Comparison of ENCODE assay signal across 29 cellular contexts in genomic region chr2:74822771-74823283, GRCh38. TPM values are rescaled to one million over a fixed set of nuclear protein-coding genes. Genes with fewer than 3 reads are reported as not detected.
DNase-seq lines count a peak whose midpoint lies in the region; ATAC-seq, FAIRE-seq and TF ChIP-seq lines count a peak whose summit lies in the region.
"Had no signal": no experiment of that assay in that cellular context is flagged by ENCODE, and none has a peak within 500 bp of the region (broad histone marks: within the 10 kb centered on the region; RNA-seq: fewer than 3 reads in every experiment).

No MANE protein-coding gene starts in this region.

- no peak overlapping the region for H3K4me3 Mint-ChIP-seq in activated naive CD8-positive, alpha-beta T cell treated with anti-CD3 and anti-CD28 coated beads, Interleukin-2, amount 50 U/mL, for 24 hours
- H3K4me3 Mint-ChIP-seq: activated naive CD8-positive, alpha-beta T cell treated with anti-CD3 and anti-CD28 coated beads, Interleukin-2, amount 10 ng/mL, durations not matched to agents 7 days and 5 days had no signal

- no peak overlapping the region for H3K27ac Mint-ChIP-seq in activated naive CD8-positive, alpha-beta T cell treated with anti-CD3 and anti-CD28 coated beads, Interleukin-2, amount 50 U/mL, for 24 hours
- H3K27ac Mint-ChIP-seq: activated naive CD8-positive, alpha-beta T cell treated with anti-CD3 and anti-CD28 coated beads, Interleukin-2, amount 10 ng/mL, durations not matched to agents 7 days and 5 days had no signal

- H3K27me3 ChIP-seq in HepG2 (ENCODE audit: control insufficient read depth in 1 of 2, insufficient read depth in 2 of 2, low read length in 2 of 2): peaks cover 0 to 10% of the 10 kb centered on the region in 2 experiments; a peak in 3 of 5 replicates
- H3K27me3 ChIP-seq: BE2C, hepatocyte, SJSA1, tibial nerve had no signal

- no peaks in the 10 kb centered on the region for H3K79me2 ChIP-seq in HepG2 (ENCODE audit: insufficient read depth, low read length)
- H3K79me2 ChIP-seq: hepatocyte had no signal

- intact Hi-C loops in HepG2 (cut with micrococcal nuclease; ENCODE audit: unreplicated experiment): no loop called here

- no TSS peak for BruUV-seq in HepG2 (replicated peaks; lab: Mats Ljungman, UMichigan)

- no peak for FAIRE-seq in HepG2 (lab: Jason Lieb, UNC)
- FAIRE-seq: frontal cortex had no signal

- H3K36me3 Mint-ChIP-seq in activated naive CD8-positive, alpha-beta T cell treated with anti-CD3 and anti-CD28 coated beads, Interleukin-2, amount 50 U/mL, for 24 hours (ENCODE audit: low read depth): no peaks in the 10 kb centered on the region
- H3K36me3 Mint-ChIP-seq: activated naive CD8-positive, alpha-beta T cell treated with anti-CD3 and anti-CD28 coated beads, Interleukin-2, amount 10 ng/mL, durations not matched to agents 7 days and 5 days had no signal

- H4K20me1 ChIP-seq in HepG2 (ENCODE audit: insufficient read depth, low read length): no peaks in the 10 kb centered on the region

- ATAC-seq in HepG2 (no peak), HG03280 (IDR thresholded peaks at IDR 0.05; ENCODE audit: unreplicated experiment) (no peak)
- no peak for ATAC-seq in activated naive CD8-positive, alpha-beta T cell treated with anti-CD3 and anti-CD28 coated beads, Interleukin-2, amount 50 U/mL, for 24 hours
- ATAC-seq: esophagus mucosa, Panc1 had no signal

- peaks cover 4% of the 10 kb centered on the region for H3K27me3 Mint-ChIP-seq in activated naive CD8-positive, alpha-beta T cell treated with anti-CD3 and anti-CD28 coated beads, Interleukin-2, amount 50 U/mL, for 24 hours

- CTCF ChIA-PET in HepG2 (lab: Yijun Ruan, JAX; ENCODE audit: low intra/inter-chr PET ratio, low total read pairs): no interaction called here

- no peaks in the 10 kb centered on the region for H3K36me3 ChIP-seq in HepG2 (replicated peaks in 1 of 2; ENCODE audit: control insufficient read depth in 1 of 2, insufficient read depth in 2 of 2, low read length in 2 of 2)
- H3K36me3 ChIP-seq: BE2C, HAP-1, SJSA1, tibial nerve had no signal

- in situ Hi-C loops in HepG2 (cut with HindIII; ENCODE audit: extremely low pct_ligation_motif_present, low pct_unique_long_range_greater_than_20kb): no loop called here
- in situ Hi-C loops in ACHN (cut with HindIII; ENCODE audit: low pct_ligation_motif_present, low pct_unique_long_range_greater_than_20kb, low sequenced_read_pairs): no loop called here

- no peak overlapping the region for H3K27ac ChIP-seq in HepG2 (ENCODE audit: extremely low read length, insufficient read depth, low read length)
- H3K27ac ChIP-seq: hepatocyte, KMS-11, SJSA1, tibial nerve, VCaP had no signal

- no peaks in the 10 kb centered on the region for H3K9me3 ChIP-seq in HepG2 (ENCODE audit: low read length)
- H3K9me3 ChIP-seq: BE2C, HAP-1, SJSA1, tibial nerve had no signal

- no peaks in the 10 kb centered on the region for H3K4me1 Mint-ChIP-seq in activated naive CD8-positive, alpha-beta T cell treated with anti-CD3 and anti-CD28 coated beads, Interleukin-2, amount 50 U/mL, for 24 hours

- WGBS in HepG2 (ENCODE audit: low lambda C conversion rate): 10% methylated on average over 2 of the region's 2 CpGs

- POLR2A ChIA-PET in HepG2 (lab: Yijun Ruan, JAX): no interaction called here

- peak overlapping the region; percentile 21; the same call in 1 of the 2 replicates for H3K4me2 ChIP-seq in HepG2 (ENCODE audit: low read depth, low read length)
- H3K4me2 ChIP-seq: hepatocyte, KMS-11 had no signal

- peaks cover 39% of the 10 kb centered on the region for H3K4me1 ChIP-seq in HepG2 (ENCODE audit: insufficient read depth, low read length)
- H3K4me1 ChIP-seq: BE2C, HAP-1, SJSA1, tibial nerve had no signal

- no peak for TF ChIP-seq POLR2A in HepG2 (IDR thresholded peaks at IDR 0.05; ENCODE audit: insufficient read depth in 1 of 2, low read depth in 2 of 2, low read length in 2 of 2)

- no peak for TF ChIP-seq CTCF in HepG2 (CRISPR knock-in tag; IDR thresholded peaks at IDR 0.05)

- no peak overlapping the region for H2AFZ ChIP-seq in HepG2 (ENCODE audit: low read length)
- H2AFZ ChIP-seq: hepatocyte had no signal

- no peak overlapping the region for H3K4me3 ChIP-seq in HepG2 (replicated peaks in 1 of 3; ENCODE audit: insufficient read depth in 1 of 3, low read depth in 2 of 3, low read length in 3 of 3)
- H3K4me3 ChIP-seq: HAP-1, hepatocyte, SJSA1, tibial nerve had no signal

- TF ChIP-seq RAD21 in HepG2 (CRISPR knock-in tag; IDR thresholded peaks at IDR 0.05): no peak

- H3K9me3 Mint-ChIP-seq in activated naive CD8-positive, alpha-beta T cell treated with anti-CD3 and anti-CD28 coated beads, Interleukin-2, amount 50 U/mL, for 24 hours: no peaks in the 10 kb centered on the region
- H3K9me3 Mint-ChIP-seq: activated naive CD8-positive, alpha-beta T cell treated with anti-CD3 and anti-CD28 coated beads, Interleukin-2, amount 10 ng/mL, durations not matched to agents 7 days and 5 days had no signal

- DNase-seq in activated CD8-positive, alpha-beta memory T cell treated with anti-CD3 and anti-CD28 coated beads for 24 hours: peak; percentile 1
- DNase-seq in activated CD8-positive, alpha-beta memory T cell treated with anti-CD3 and anti-CD28 coated beads, Interleukin-2, amount 50 U/mL, for 48 hours: no peak
- peak; percentile 94 for DNase-seq in NCI-H82 treated with DMSO at 0.1 percent for 48 hours (lab: John Stamatoyannopoulos, UW; ENCODE audit: unreplicated experiment)
- no peak for DNase-seq in HepG2 (ENCODE audit: low spot score)
- DNase-seq in ACHN: no peak
- no peak for DNase-seq in activated naive CD8-positive, alpha-beta T cell treated with anti-CD3 and anti-CD28 coated beads, Interleukin-2, amount 50 U/mL, for 24 hours
- DNase-seq in NCI-H146 (lab: John Stamatoyannopoulos, UW): no peak
- DNase-seq: 8988T; activated effector memory CD4-positive, alpha-beta T cell treated with Interleukin-2 at 50 U/mL for 16 hours; activated naive CD8-positive, alpha-beta T cell treated with anti-CD3 and anti-CD28 coated beads, Interleukin-2, amount 10 ng/mL, durations not matched to agents 7 days and 5 days; BE2C; effector memory CD4-positive, alpha-beta T cell; MV-4-11; NCI-H187 treated with DMSO at 0.1 percent for 48 hours; NCI-H345; occipital lobe; stimulated activated CD4-positive, alpha-beta T cell treated with anti-CD3 and anti-CD28 coated beads, Interleukin-2, amount 100 ng/mL, for 48 hours; stimulated activated naive CD4-positive, alpha-beta T cell treated with Interleukin-2 at 50 U/mL for 16 hours; T-helper 2 cell had no signal

- no peak for TF ChIP-seq EP300 in HepG2 (IDR thresholded peaks at IDR 0.05; ENCODE audit: low read depth in 2 of 2, low read length in 2 of 2)
- no peak for TF ChIP-seq EP300 in HepG2 (CRISPR knock-in tag; IDR thresholded peaks at IDR 0.05; ENCODE audit: borderline replicate concordance)

- H3K9ac ChIP-seq in HepG2 (ENCODE audit: insufficient read depth, low read depth, low read length): no peak overlapping the region
- H3K9ac ChIP-seq: KMS-11 had no signal

TF ChIP-seq in HepG2, 621 proteins besides CTCF, POLR2A, EP300 and RAD21:
- TF ChIP-seq WIZ (CRISPR knock-in tag; IDR thresholded peaks at IDR 0.05) (no peak), ZNF768 (CRISPR knock-in tag; IDR thresholded peaks at IDR 0.05) (0 out of 2 replicates have a peak, but pooled peaks have one; percentile 17)
TF ChIP-seq in HepG2: peak in this region for 1.

RNA-seq across cellular contexts. Expression of gene HK2, which starts 11.1 kb away (rescaled TPM):
- total RNA-seq in HepG2 (2016; rRNA removed; fragmentation: Illumina TruSeq; extraction: Trizol): 13.2 and 24.4 TPM in 2 replicates
- total RNA-seq in HepG2 (2016; cell fraction: cytosol; rRNA removed; fragmentation: Illumina TruSeq; extraction: Trizol; ENCODE audit: low read depth): 1.4 and 1.6 TPM in 2 replicates
- total RNA-seq in HepG2 (2016; cell fraction: insoluble cytoplasmic fraction; rRNA removed; fragmentation: Illumina TruSeq; extraction: Trizol): 13.6 and 21.9 TPM in 2 replicates
- total RNA-seq in HepG2 (2016; cell fraction: membrane; rRNA removed; fragmentation: Illumina TruSeq; extraction: Trizol): 8.5 and 9.3 TPM in 2 replicates
- 20.3 and 20.8 TPM in 2 replicates for total RNA-seq in HepG2 (2016; cell fraction: nucleus; rRNA removed; fragmentation: Illumina TruSeq; extraction: Trizol)
- polyA plus RNA-seq in HepG2 (2011; rRNA removed): 97.0 and 101 TPM in 2 replicates
- 69.4 and 70.4 TPM in 2 replicates for polyA plus RNA-seq in HepG2 (2011; cell fraction: cytosol; rRNA removed)
- 105 and 144 TPM in 2 replicates for polyA plus RNA-seq in HepG2 (2011; cell fraction: nucleus; rRNA removed)
- 78.0 and 124 TPM in 2 replicates for polyA plus RNA-seq in HepG2 (2012)
- polyA plus RNA-seq in HepG2 (2016; cell fraction: cytosol; fragmentation: Illumina TruSeq; extraction: Trizol; ENCODE audit: low read depth): 0.93 and 0.99 TPM in 2 replicates
- 23.2 and 27.3 TPM in 2 replicates for polyA plus RNA-seq in HepG2 (2016; cell fraction: insoluble cytoplasmic fraction; fragmentation: Illumina TruSeq; extraction: Trizol; ENCODE audit: low read depth)
- 2.8 and 3.5 TPM in 2 replicates for polyA plus RNA-seq in HepG2 (2016; cell fraction: membrane; fragmentation: Illumina TruSeq; extraction: Trizol; ENCODE audit: low read depth)
- polyA plus RNA-seq in HepG2 (2016; cell fraction: nucleus; fragmentation: Illumina TruSeq; extraction: Trizol; ENCODE audit: insufficient read depth, low read depth): 30.1 and 30.3 TPM in 2 replicates
- polyA minus RNA-seq in HepG2 (2011; rRNA and poly(A)+ RNA removed; ENCODE audit: low replicate concordance): 69.1 and 358 TPM in 2 replicates
- polyA minus RNA-seq in HepG2 (2011; cell fraction: cytosol; rRNA and poly(A)+ RNA removed): 176 and 190 TPM in 2 replicates
- polyA minus RNA-seq in HepG2 (2011; cell fraction: nucleus; rRNA and poly(A)+ RNA removed): 176 and 200 TPM in 2 replicates

Comparison
In these comparisons a context has a peak if more than half of its experiments do, and no peak if none do; other contexts are left out.
1. DNase-seq: peak in activated CD8-positive, alpha-beta memory T cell treated with anti-CD3 and anti-CD28 coated beads for 24 hours (single experiment) and NCI-H82 treated with DMSO at 0.1 percent for 48 hours (single experiment); none in activated CD8-positive, alpha-beta memory T cell treated with anti-CD3 and anti-CD28 coated beads, Interleukin-2, amount 50 U/mL, for 48 hours (single experiment), HepG2 (single experiment), ACHN (single experiment), activated naive CD8-positive, alpha-beta T cell treated with anti-CD3 and anti-CD28 coated beads, Interleukin-2, amount 50 U/mL, for 24 hours (single experiment) and NCI-H146 (single experiment).